Comparison of ENCODE assay signal across 15 cellular contexts in the genomic region with DNA sequence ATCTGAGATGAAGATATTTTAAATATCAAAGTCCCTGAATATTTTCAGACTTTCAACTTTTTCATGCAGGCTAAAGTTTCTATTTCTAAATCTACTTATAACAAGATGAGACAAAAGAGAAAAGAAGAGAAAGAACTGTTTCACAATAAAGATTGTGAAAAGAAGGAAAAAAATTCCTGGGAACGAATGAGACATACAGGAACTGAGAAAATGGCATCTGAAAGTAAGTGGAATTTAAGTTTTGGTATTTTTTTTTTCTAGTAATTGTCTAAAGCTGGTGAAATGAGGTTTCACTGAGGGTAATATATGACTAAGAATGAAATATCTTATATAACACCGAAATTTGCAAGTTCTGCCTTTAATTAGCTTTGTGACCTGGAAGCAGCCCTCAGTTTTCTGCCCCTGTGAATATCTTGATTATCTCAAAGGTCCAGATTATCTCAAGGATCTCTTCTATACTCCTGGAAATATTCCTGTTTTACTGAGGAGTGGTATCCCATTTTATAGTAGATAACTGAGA.
"Had no signal": no experiment of that assay in that cellular context is flagged by ENCODE, and none has a peak within 500 bp of the region (broad histone marks: within the 10 kb centered on the region; RNA-seq: fewer than 3 reads in every experiment).

No MANE protein-coding gene starts in this region.

- FAIRE-seq: keratinocyte had no signal

- H3K4me1 ChIP-seq: body of pancreas, gastrocnemius medialis, heart right ventricle, transverse colon had no signal

- H3K4me3 ChIP-seq: body of pancreas, gastrocnemius medialis, heart right ventricle, transverse colon had no signal

- H3K9me3 ChIP-seq: body of pancreas, gastrocnemius medialis, heart right ventricle, transverse colon had no signal

- DNase-seq: activated CD4-positive, alpha-beta T cell treated with anti-CD3 and anti-CD28 coated beads, Interleukin-2, amount 10 ng/mL, durations not matched to agents 24 days and 14 days; activated naive CD4-positive, alpha-beta T cell treated with anti-CD3 and anti-CD28 coated beads, Interleukin-2, amount 10 ng/mL, durations not matched to agents 7 days and 5 days; amniotic stem cell; body of pancreas; central memory CD4-positive, alpha-beta T cell; cortex of kidney; effector CD8-positive, alpha-beta T cell; gastrocnemius medialis; heart right ventricle; nephron progenitor cell; stimulated activated naive CD4-positive, alpha-beta T cell; substantia nigra; transverse colon had no signal

- H3K27me3 ChIP-seq: body of pancreas, gastrocnemius medialis, heart right ventricle, transverse colon had no signal

- ATAC-seq: body of pancreas, gastrocnemius medialis, heart right ventricle, sciatic nerve had no signal

- H3K27ac ChIP-seq: body of pancreas, gastrocnemius medialis, heart right ventricle, transverse colon had no signal
